Comparison of ENCODE assay signal across 8 cellular contexts in the genomic region with DNA sequence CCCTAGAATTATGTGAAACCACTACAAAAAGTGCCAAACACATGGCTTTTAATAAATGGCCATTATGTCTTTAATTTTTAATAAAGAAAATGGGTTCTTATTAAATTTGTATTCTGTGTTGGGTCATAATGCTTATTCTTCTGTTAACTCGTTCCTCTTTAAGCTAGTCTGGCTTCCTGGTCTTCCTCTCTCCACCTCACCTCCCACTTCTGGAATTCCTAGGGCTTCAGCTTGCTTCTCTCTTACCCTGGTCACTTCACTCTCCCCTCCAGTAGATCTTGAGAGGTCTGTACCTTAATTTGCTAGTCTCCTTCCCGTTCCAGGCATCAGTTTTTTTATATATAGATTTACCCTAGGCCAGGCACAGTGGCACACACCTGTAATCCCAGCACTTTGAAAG.
DNase-seq lines count a peak whose midpoint lies in the region; ATAC-seq and TF ChIP-seq lines count a peak whose summit lies in the region.

No MANE protein-coding gene starts in this region.

- H2BK120ac ChIP-seq in mesendoderm (ENCODE audit: low read depth, low read length), result no peak overlapping the region

- peaks cover 4% of the 10 kb centered on the region for H3K79me2 ChIP-seq in mesendoderm (ENCODE audit: control insufficient read depth, insufficient read depth, low read length)

- no peak overlapping the region for H3K23ac ChIP-seq in mesendoderm (ENCODE audit: low read length)

- in situ Hi-C loops in astrocyte of the cerebellum (cut with HindIII; ENCODE audit: low sequenced_read_pairs), result no loop called here

- DNase-seq in BE2C (no peak), HT-29 (ENCODE audit: low spot score) (peak; percentile 15), astrocyte of the cerebellum (ENCODE audit: low read depth) (no peak), mesendoderm (peak; percentile 75), NCI-H1048 (lab: John Stamatoyannopoulos, UW) (no peak), globus pallidus (ENCODE audit: low spot score) (no peak)
- no peak for DNase-seq in stimulated activated CD4-positive, alpha-beta T cell treated with anti-CD3 and anti-CD28 coated beads, Interleukin-1b, Interleukin-23, amount 100 ng/mL, for 48 hours

- H3K9ac ChIP-seq in mesendoderm (ENCODE audit: low read length), result no peak overlapping the region

- H3K36me3 ChIP-seq in BE2C (no peaks in the 10 kb centered on the region), mesendoderm (ENCODE audit: control insufficient read depth, insufficient read depth, low read length) (no peaks in the 10 kb centered on the region)

- H3K27ac ChIP-seq in mesendoderm (ENCODE audit: low read depth, low read length), result peak overlapping the region; percentile 82

- H3K9me3 ChIP-seq in BE2C, result no peaks in the 10 kb centered on the region

- peaks cover 7% of the 10 kb centered on the region for H3K4me1 ChIP-seq in BE2C
- peaks cover 13% of the 10 kb centered on the region for H3K4me1 ChIP-seq in mesendoderm (ENCODE audit: control insufficient read depth, low read depth, low read length)

- no CpG with 5 or more reads among the region's 2 CpGs for WGBS in mesendoderm (ENCODE audit: extremely low coverage, insufficient coverage, low lambda C conversion rate)

- peak overlapping the region; percentile 72 for H3K4me2 ChIP-seq in mesendoderm (ENCODE audit: low read length)

- H2AK5ac ChIP-seq in mesendoderm (ENCODE audit: low read length), result no peak overlapping the region

- peak overlapping the region; percentile 11 for H3K56ac ChIP-seq in mesendoderm (ENCODE audit: low read length)

- no peak overlapping the region for H3K4ac ChIP-seq in mesendoderm (ENCODE audit: low read depth, low read length)

- no peak overlapping the region for H4K8ac ChIP-seq in mesendoderm (ENCODE audit: low read depth, low read length)

- H2BK5ac ChIP-seq in mesendoderm (ENCODE audit: low read length), result no peak overlapping the region

- no peak overlapping the region for H4K5ac ChIP-seq in mesendoderm (ENCODE audit: low read length)

- no peak overlapping the region for H2BK15ac ChIP-seq in mesendoderm (replicated peaks; ENCODE audit: low read depth)

- H3K79me1 ChIP-seq in mesendoderm (ENCODE audit: low read length), result no peaks in the 10 kb centered on the region

- TF ChIP-seq CTCF in BE2C (IDR thresholded peaks at IDR 0.05; ENCODE audit: low read depth, low read length) (no peak), astrocyte of the cerebellum (IDR thresholded peaks at IDR 0.05; ENCODE audit: low read depth, low read length, missing control alignments) (no peak)

- ATAC-seq in GM19455 (IDR thresholded peaks at IDR 0.05; ENCODE audit: unreplicated experiment), result no peak

- peak overlapping the region; percentile 77 for H3K4me3 ChIP-seq in BE2C (ENCODE audit: low read depth, low read length)
- peak overlapping the region; percentile 60 for H3K4me3 ChIP-seq in astrocyte of the cerebellum (ENCODE audit: low read depth, low read length)
- no peak overlapping the region for H3K4me3 ChIP-seq in mesendoderm (ENCODE audit: low read length)

- no peaks in the 10 kb centered on the region for H3K27me3 ChIP-seq in BE2C
- no peaks in the 10 kb centered on the region for H3K27me3 ChIP-seq in mesendoderm (ENCODE audit: insufficient read depth, low read length, poor library complexity)

- no peak overlapping the region for H3K18ac ChIP-seq in mesendoderm (ENCODE audit: low read length)

Comparison
In these comparisons a context has a peak if more than half of its experiments do, and no peak if none do; other contexts are left out.
1. DNase-seq: peak in HT-29 (single experiment) and mesendoderm (single experiment); none in BE2C (single experiment), astrocyte of the cerebellum (single experiment), stimulated activated CD4-positive, alpha-beta T cell treated with anti-CD3 and anti-CD28 coated beads, Interleukin-1b, Interleukin-23, amount 100 ng/mL, for 48 hours (single experiment), NCI-H1048 (single experiment) and globus pallidus (single experiment).